8 cellular contexts compared by ENCODE assay signal in the genomic region with DNA sequence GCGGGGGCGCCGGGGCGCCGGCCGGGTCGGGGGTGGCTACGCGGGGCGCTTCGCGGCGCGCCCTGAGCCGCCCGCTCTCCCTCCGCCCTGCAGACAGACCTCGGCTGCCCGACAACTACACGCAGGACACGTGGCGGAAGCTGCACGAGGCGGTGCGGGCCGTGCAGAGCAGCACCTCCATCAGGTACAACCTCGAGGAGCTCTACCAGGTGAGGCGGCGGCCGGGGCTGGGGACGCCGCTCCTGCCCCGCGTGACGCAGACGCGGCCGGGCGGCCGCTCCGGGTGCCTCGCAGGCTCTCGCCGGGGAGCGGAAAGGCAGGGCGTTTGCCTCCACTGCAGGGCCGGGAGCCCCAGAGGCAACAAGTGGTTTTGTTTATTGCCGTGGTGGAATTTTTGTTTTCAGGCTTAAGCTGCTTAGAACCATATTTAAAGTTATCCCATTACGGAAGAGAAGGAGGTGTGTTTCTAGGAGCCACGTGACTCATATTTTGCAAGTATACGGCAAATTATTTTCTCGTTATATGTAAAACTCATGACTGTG. TPM values are rescaled to one million over a fixed set of nuclear protein-coding genes. Genes with fewer than 3 reads are reported as not detected.
DNase-seq lines count a peak whose midpoint lies in the region; ATAC-seq and TF ChIP-seq lines count a peak whose summit lies in the region.

No MANE protein-coding gene starts in this region.

- peak overlapping the region; percentile 91 for H3K27ac Mint-ChIP-seq in activated naive CD8-positive, alpha-beta T cell

- H3K4me1 ChIP-seq in HUES6 (ENCODE audit: control insufficient read depth, insufficient read depth, low read length) (peaks cover 3% of the 10 kb centered on the region; the same call in 1 of the 2 replicates), rectal smooth muscle tissue (ENCODE audit: control insufficient read depth, insufficient read depth, low read length) (peaks cover 15% of the 10 kb centered on the region)

- peaks cover 12% of the 10 kb centered on the region for H3K36me3 Mint-ChIP-seq in activated naive CD8-positive, alpha-beta T cell

- no peaks in the 10 kb centered on the region for H3K9me3 Mint-ChIP-seq in activated naive CD8-positive, alpha-beta T cell (ENCODE audit: low read depth)

- H3K4me3 ChIP-seq in HUES6 (ENCODE audit: low read depth, low read length) (peak overlapping the region; percentile 83), rectal smooth muscle tissue (ENCODE audit: low read length) (peak overlapping the region; percentile 78)

- H3K4me1 Mint-ChIP-seq in activated naive CD8-positive, alpha-beta T cell (ENCODE audit: low read depth): peaks cover 51% of the 10 kb centered on the region

- H3K27me3 Mint-ChIP-seq in activated naive CD8-positive, alpha-beta T cell: no peaks in the 10 kb centered on the region

- DNase-seq in DMS153 treated with DMSO at 0.1 percent for 48 hours (lab: John Stamatoyannopoulos, UW; ENCODE audit: unreplicated experiment): peak; percentile 21
- peak; percentile 56 for DNase-seq in left cardiac atrium

- H3K27me3 ChIP-seq in HUES6 (ENCODE audit: control insufficient read depth, insufficient read depth, low read length) (no peaks in the 10 kb centered on the region), rectal smooth muscle tissue (ENCODE audit: control insufficient read depth, insufficient read depth, low read length) (no peaks in the 10 kb centered on the region)

- H3K27ac ChIP-seq in HUES6 (ENCODE audit: low read depth, low read length) (peak overlapping the region; percentile 82; the same call in 1 of the 2 replicates), rectal smooth muscle tissue (ENCODE audit: low read depth, low read length) (peak overlapping the region; percentile 69)

- H3K36me3 ChIP-seq in HUES6 (ENCODE audit: control insufficient read depth, insufficient read depth, low read length) (peaks cover 30% of the 10 kb centered on the region), rectal smooth muscle tissue (ENCODE audit: control insufficient read depth, insufficient read depth, low read length) (peaks cover 5% of the 10 kb centered on the region)

- intact Hi-C loops in left cardiac atrium (cut with DNase I): no loop called here

- ATAC-seq in GM21423 (IDR thresholded peaks at IDR 0.05; ENCODE audit: unreplicated experiment): peak; percentile 30
- peak; percentile 20 for ATAC-seq in SK-N-SH treated with all-trans-retinoic acid at 6 μM for 48 hours
- ATAC-seq in left cardiac atrium: peak; percentile 9 to 16
- no peak for ATAC-seq in GM18873 (IDR thresholded peaks at IDR 0.05; ENCODE audit: low FRiP score, unreplicated experiment)

- H3K4me3 Mint-ChIP-seq in activated naive CD8-positive, alpha-beta T cell: peak overlapping the region; percentile 91

- H3K9ac ChIP-seq in HUES6 (ENCODE audit: low read length) (peak overlapping the region; percentile 92), rectal smooth muscle tissue (ENCODE audit: low read length) (no peak overlapping the region)

- no peaks in the 10 kb centered on the region for H3K9me3 ChIP-seq in HUES6 (ENCODE audit: control insufficient read depth, insufficient read depth, low read depth, low read length)

TF ChIP-seq in SK-N-SH treated with all-trans-retinoic acid at 6 μM for 48 hours, 23 proteins besides CTCF, POLR2A, EP300 and RAD21:
- TF ChIP-seq ZNF8 (CRISPR knock-in tag; IDR thresholded peaks at IDR 0.05) (no peak), ZFP3 (CRISPR knock-in tag; IDR thresholded peaks at IDR 0.05) (0 out of 2 replicates have a peak, but pooled peaks have one; percentile 30)

RNA-seq across cellular contexts. Expression of a gene that starts 0.5 kb away (rescaled TPM):
- 10 to 100 TPM; 73.9 to 86.2 TPM for total RNA-seq in left cardiac atrium

RNA-seq across cellular contexts. Expression of a gene that starts 1.5 kb away (rescaled TPM):
- 10 to 100 TPM; 38.3 to 39.9 TPM for total RNA-seq in left cardiac atrium

RNA-seq across cellular contexts. Expression of a gene that starts 51.5 kb away (rescaled TPM):
- not detected for total RNA-seq in left cardiac atrium
